1 cellular context compared by ENCODE assay signal in genomic region chr6:10369896-10370295, GRCh38.
TF ChIP-seq lines count a peak whose summit lies in the region.

No MANE protein-coding gene starts in this region.

TF ChIP-seq in GM12878, 131 proteins besides CTCF, POLR2A, EP300 and RAD21 (continued from another document):
- TF ChIP-seq BCLAF1 (IDR thresholded peaks at IDR 0.05), result no peak
- no peak for TF ChIP-seq ZZZ3 (IDR thresholded peaks at IDR 0.05; ENCODE audit: control insufficient read depth, insufficient read length, low read depth)
- no peak for TF ChIP-seq ZBED1 (IDR thresholded peaks at IDR 0.05; ENCODE audit: borderline replicate concordance)
- TF ChIP-seq JUNB (IDR thresholded peaks at IDR 0.05), result no peak
- no peak for TF ChIP-seq TAF1 (IDR thresholded peaks at IDR 0.05; ENCODE audit: borderline replicate concordance, low read depth, low read length)
- no peak for TF ChIP-seq TBL1XR1 (IDR thresholded peaks at IDR 0.05; ENCODE audit: low read depth, low read length)
- no peak for TF ChIP-seq SMARCA5 (IDR thresholded peaks at IDR 0.05)
